9 cellular contexts compared by ENCODE assay signal in genomic region chr22:29337631-29338284, GRCh38. TPM values are rescaled to one million over a fixed set of nuclear protein-coding genes. Genes with fewer than 3 reads are reported as not detected.
"Had no signal": no experiment of that assay in that cellular context is flagged by ENCODE, and none has a peak within 500 bp of the region (broad histone marks: within the 10 kb centered on the region; RNA-seq: fewer than 3 reads in every experiment).

No MANE protein-coding gene starts in this region.

- H3K4me3 ChIP-seq: body of pancreas, ovary had no signal

- ATAC-seq: body of pancreas, esophagus mucosa had no signal

- H3K36me3 ChIP-seq: ovary had no signal

- H3K9me3 ChIP-seq: body of pancreas, ovary had no signal

- FAIRE-seq: small intestine had no signal

- H3K27ac ChIP-seq: body of pancreas, ovary had no signal

- DNase-seq: activated B cell treated with CpG ODN at 0.5 μM for 24 hours; activated CD4-positive, alpha-beta T cell treated with anti-CD3 and anti-CD28 coated beads, Interleukin-2, amount 10 ng/mL, durations not matched to agents 7 days and 5 days; activated effector memory CD4-positive, alpha-beta T cell treated with Interleukin-2 at 50 U/mL for 16 hours; body of pancreas; left cardiac atrium; ovary; retina; small intestine had no signal

- H3K27me3 ChIP-seq: body of pancreas, ovary had no signal

RNA-seq across cellular contexts. Expression of gene GAS2L1, which starts 31.3 kb away (rescaled TPM):
- total RNA-seq: activated B cell treated with CpG ODN at 0.5 μM for 24 hours had no signal
